10 cellular contexts compared by ENCODE assay signal in the genomic region with DNA sequence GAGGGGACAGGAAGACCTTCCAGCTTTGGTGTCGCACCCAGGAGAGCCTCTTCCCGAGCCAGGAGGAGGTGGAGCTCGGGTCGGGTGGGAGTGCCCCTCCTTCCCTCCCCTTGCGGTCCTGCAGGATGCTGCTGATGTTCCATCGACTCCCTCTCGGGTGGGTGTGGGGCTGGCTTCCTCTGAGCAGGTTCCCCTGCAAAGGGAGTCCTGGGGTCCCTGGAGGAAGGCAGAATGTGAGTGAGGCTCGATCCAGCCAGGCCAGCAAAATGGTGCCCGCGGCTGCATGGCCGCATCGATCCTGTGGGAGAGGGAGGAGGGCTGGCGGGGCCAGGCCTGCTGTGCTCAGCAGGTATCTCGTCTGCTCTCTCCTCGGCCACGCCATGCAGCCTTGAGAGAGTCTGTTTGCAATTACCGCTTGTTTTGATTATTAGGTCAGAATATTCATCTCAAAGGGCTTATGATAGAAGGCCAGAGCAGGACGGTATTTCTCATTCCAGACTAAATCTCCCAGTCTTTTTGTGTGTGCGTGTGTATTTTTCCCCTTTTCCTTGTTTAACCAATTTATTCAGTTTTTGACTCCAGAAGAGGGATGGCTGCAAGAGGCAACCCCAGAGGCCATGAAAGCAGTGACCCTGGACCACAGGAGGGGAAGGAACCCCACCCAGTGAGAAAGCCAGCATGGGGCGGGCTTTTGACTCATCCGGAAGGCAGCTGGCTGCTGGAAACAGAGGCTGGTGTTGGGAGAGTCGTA.
DNase-seq lines count a peak whose midpoint lies in the region; ATAC-seq and TF ChIP-seq lines count a peak whose summit lies in the region.
"Had no signal": no experiment of that assay in that cellular context is flagged by ENCODE, and none has a peak within 500 bp of the region (broad histone marks: within the 10 kb centered on the region; RNA-seq: fewer than 3 reads in every experiment).

No MANE protein-coding gene starts in this region.

- H3K9me3 Mint-ChIP-seq in nephron: no peaks in the 10 kb centered on the region
- H3K9me3 Mint-ChIP-seq: IgD-negative memory B cell had no signal

- ATAC-seq in HG03097 (IDR thresholded peaks at IDR 0.05; ENCODE audit: low FRiP score, unreplicated experiment): no peak
- ATAC-seq in GM19328 (IDR thresholded peaks at IDR 0.05; ENCODE audit: unreplicated experiment): no peak

- TF ChIP-seq CTCF in AG09309 (IDR thresholded peaks at IDR 0.05; ENCODE audit: control insufficient read depth, insufficient read depth, low read depth, low read length, missing control alignments) (no peak), nephron (IDR thresholded peaks at IDR 0.05; ENCODE audit: unreplicated experiment in 3 of 3) (no peak)

- no peaks in the 10 kb centered on the region for H3K36me3 Mint-ChIP-seq in nephron (ENCODE audit: low read depth)
- H3K36me3 Mint-ChIP-seq: IgD-negative memory B cell had no signal

- no peak overlapping the region for H3K4me3 Mint-ChIP-seq in nephron
- H3K4me3 Mint-ChIP-seq: IgD-negative memory B cell had no signal

- peak overlapping the region; percentile 69 to 92 (median 73) for H3K27ac Mint-ChIP-seq in nephron
- H3K27ac Mint-ChIP-seq: IgD-negative memory B cell had no signal

- H3K27me3 Mint-ChIP-seq in nephron (ENCODE audit: low read depth): peaks cover 33% of the 10 kb centered on the region

- DNase-seq in AG09309 (ENCODE audit: low read depth) (peak; percentile 83), NCI-H1417 (lab: John Stamatoyannopoulos, UW) (peak; percentile 63 to 88 (median 75)), dermis blood vessel endothelial cell (peak; percentile 53), COLO668 (lab: John Stamatoyannopoulos, UW; ENCODE audit: unreplicated experiment) (no peak), pons (ENCODE audit: low spot score) (no peak)

- H3K4me1 Mint-ChIP-seq in nephron: peaks cover 41% of the 10 kb centered on the region

- H3K4me3 ChIP-seq in AG09309 (ENCODE audit: control insufficient read depth, low read depth, low read length): no peak overlapping the region; the same call in 1 of the 2 replicates
- H3K4me3 ChIP-seq: Peyer's patch had no signal

Comparison
In these comparisons a context has a peak if more than half of its experiments do, and no peak if none do; other contexts are left out.
1. DNase-seq: peak in AG09309 (single experiment), NCI-H1417 (3 of 3) and dermis blood vessel endothelial cell (single experiment); none in COLO668 (single experiment) and pons (single experiment).